In genomic region chr16:87621976-87622713, GRCh38 we compare ENCODE assay signal across 19 cellular contexts. TPM values are rescaled to one million over a fixed set of nuclear protein-coding genes. Genes with fewer than 3 reads are reported as not detected.
"Had no signal": no experiment of that assay in that cellular context is flagged by ENCODE, and none has a peak within 500 bp of the region (broad histone marks: within the 10 kb centered on the region; RNA-seq: fewer than 3 reads in every experiment).

No MANE protein-coding gene starts in this region.

- H3K4me2 ChIP-seq: hepatocyte, neural progenitor cell, smooth muscle cell had no signal

- ATAC-seq: activated CD8-positive, alpha-beta memory T cell treated with anti-CD3 and anti-CD28 coated beads, Interleukin-2, amount 10 ng/mL, durations not matched to agents 7 days and 5 days; foreskin keratinocyte; mucosa of descending colon; naive thymus-derived CD4-positive, alpha-beta T cell; right lobe of liver; stimulated activated effector memory CD8-positive, alpha-beta T cell treated with anti-CD3 and anti-CD28 coated beads, Interleukin-12 subunit alpha, Interleukin-12 subunit beta, amount 100 ng/mL, for 72 hours had no signal

- H2AFZ ChIP-seq: hepatocyte, neural progenitor cell had no signal

- H3K4me1 ChIP-seq: prostate gland, right lobe of liver, testis had no signal

- H3K9ac ChIP-seq: neural progenitor cell had no signal

- H3K4me3 ChIP-seq: cardiac muscle cell, hepatocyte, mucosa of descending colon, neural progenitor cell, prostate gland, right lobe of liver, smooth muscle cell, testis had no signal

- H3K27ac ChIP-seq: cardiac muscle cell, foreskin keratinocyte, hepatocyte, neural progenitor cell, prostate gland, right lobe of liver, testis had no signal

- H3K36me3 ChIP-seq: cardiac muscle cell, neural progenitor cell, prostate gland, right lobe of liver had no signal

- DNase-seq: activated B cell treated with CpG ODN at 0.5 μM for 24 hours; activated CD4-positive, alpha-beta memory T cell treated with anti-CD3 and anti-CD28 coated beads, Interleukin-2, amount 10 ng/mL, durations not matched to agents 7 days and 5 days; activated CD4-positive, alpha-beta T cell treated with anti-CD3 and anti-CD28 coated beads for 4 hours; activated CD8-positive, alpha-beta memory T cell treated with anti-CD3 and anti-CD28 coated beads, Interleukin-2, amount 10 ng/mL, durations not matched to agents 7 days and 5 days; activated naive CD4-positive, alpha-beta T cell; activated naive CD8-positive, alpha-beta T cell treated with anti-CD3 and anti-CD28 coated beads for 36 hours; amniotic stem cell; foreskin keratinocyte; naive thymus-derived CD4-positive, alpha-beta T cell; stimulated activated CD4-positive, alpha-beta T cell treated with anti-CD3 and anti-CD28 coated beads, Interleukin-4, amount 100 ng/mL, for 1 hour; testis had no signal

- H3K9me3 ChIP-seq: mucosa of descending colon, prostate gland, right lobe of liver, testis had no signal

- H3K27me3 ChIP-seq: cardiac muscle cell, hepatocyte, neural progenitor cell, right lobe of liver, testis had no signal

- H3K79me2 ChIP-seq: hepatocyte had no signal

RNA-seq across cellular contexts. Expression of gene JPH3, which starts 19.8 kb away (rescaled TPM):
- total RNA-seq: activated B cell treated with CpG ODN at 0.5 μM for 24 hours; activated CD4-positive, alpha-beta memory T cell treated with anti-CD3 and anti-CD28 coated beads, Interleukin-2, amount 10 ng/mL, durations not matched to agents 7 days and 5 days; activated CD8-positive, alpha-beta memory T cell treated with anti-CD3 and anti-CD28 coated beads, Interleukin-2, amount 10 ng/mL, durations not matched to agents 7 days and 5 days; foreskin keratinocyte; naive thymus-derived CD4-positive, alpha-beta T cell had no signal
- polyA plus RNA-seq: foreskin keratinocyte; naive thymus-derived CD4-positive, alpha-beta T cell had no signal
